In genomic region chr12:116697305-116698130, GRCh38 we compare ENCODE assay signal across 1 cellular context.
TF ChIP-seq lines count a peak whose summit lies in the region.

No MANE protein-coding gene starts in this region.

TF ChIP-seq in HCT116, 20 proteins besides CTCF, POLR2A, EP300 and RAD21 (continued from another document):
- TF ChIP-seq ZBTB33 (IDR thresholded peaks at IDR 0.05; ENCODE audit: extremely low read depth, insufficient replicate concordance, low read length): no peak
- TF ChIP-seq SIN3A (IDR thresholded peaks at IDR 0.05; ENCODE audit: low read depth): no peak
- no peak for TF ChIP-seq EZH2 (IDR thresholded peaks at IDR 0.05)
- TF ChIP-seq ELF1 (IDR thresholded peaks at IDR 0.05; ENCODE audit: borderline replicate concordance, low read depth): no peak
- TF ChIP-seq SRF (IDR thresholded peaks at IDR 0.05; ENCODE audit: low read depth): no peak
- no peak for TF ChIP-seq CBX3 (IDR thresholded peaks at IDR 0.05; ENCODE audit: low read depth)
- TF ChIP-seq MAX (IDR thresholded peaks at IDR 0.05): no peak
- TF ChIP-seq EZH2phosphoT487 (IDR thresholded peaks at IDR 0.05; ENCODE audit: borderline replicate concordance): no peak
- TF ChIP-seq ZFX (IDR thresholded peaks at IDR 0.05): no peak
- no peak for TF ChIP-seq EGR1 (IDR thresholded peaks at IDR 0.05; ENCODE audit: low read depth)
